In the genomic region with DNA sequence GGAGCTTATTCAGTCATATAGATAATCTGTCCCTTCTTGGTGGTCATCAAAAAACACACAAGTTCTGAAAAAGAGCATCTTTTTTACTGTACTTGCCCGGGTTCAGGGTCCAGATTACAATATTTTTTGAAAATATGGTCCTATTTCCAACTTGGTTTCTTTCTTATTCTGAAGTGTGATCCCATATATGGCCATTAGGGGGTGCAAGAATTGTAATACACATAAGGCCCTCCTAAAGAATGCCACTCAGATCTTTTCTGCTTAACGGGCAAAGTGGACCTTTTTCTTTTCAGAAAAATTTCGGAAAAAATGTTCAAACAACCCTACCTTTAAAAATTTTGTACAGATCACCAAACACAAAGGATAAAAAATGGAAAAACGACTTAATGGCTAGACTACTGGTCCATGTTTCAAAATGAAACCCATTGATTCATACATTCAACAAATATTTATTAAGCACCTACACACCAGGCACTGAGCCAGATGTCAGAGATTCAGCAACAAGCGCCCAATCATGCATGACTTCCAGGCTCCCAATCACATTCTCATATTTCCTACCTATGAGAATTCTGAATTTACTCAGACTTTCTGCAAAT, we compare ENCODE assay signal across 8 cellular contexts.
DNase-seq lines count a peak whose midpoint lies in the region; TF ChIP-seq lines count a peak whose summit lies in the region.

No MANE protein-coding gene starts in this region.

- no peak overlapping the region for H3K27ac ChIP-seq in thyroid gland

- DNase-seq in NCI-H2081 (lab: John Stamatoyannopoulos, UW), result peak; percentile 6 to 12
- no peak for DNase-seq in NCI-H2081 treated with DMSO at 0.1 percent for 48 hours (lab: John Stamatoyannopoulos, UW)
- peak; percentile 43 for DNase-seq in HFFc6
- DNase-seq in SK-MEL-5 (ENCODE audit: low read depth, low spot score), result peak; percentile 56
- peak; percentile 47 for DNase-seq in glomerular endothelial cell (ENCODE audit: extremely low read depth, low read depth, low spot score)
- DNase-seq in thyroid gland, result peak in 1 of 2 donors; percentile 6
- no peak for DNase-seq in stimulated activated CD4-positive, alpha-beta T cell treated with anti-CD3 and anti-CD28 coated beads, Interleukin-4, amount 100 ng/mL, for 4 hours
- DNase-seq in stimulated activated CD4-positive, alpha-beta T cell treated with anti-CD3 and anti-CD28 coated beads, Interleukin-15, amount 100 ng/mL, for 24 hours, result no peak

- H3K4me1 Mint-ChIP-seq in HFFc6 (ENCODE audit: low read depth), result peaks cover 22% of the 10 kb centered on the region

- no peaks in the 10 kb centered on the region; the same call in 1 of the 2 replicates for H3K9me3 Mint-ChIP-seq in HFFc6

- H3K4me3 Mint-ChIP-seq in HFFc6, result no peak overlapping the region

- H3K4me3 ChIP-seq in thyroid gland (replicated peaks in 1 of 3), result no peak overlapping the region

- no peaks in the 10 kb centered on the region for H3K9me3 ChIP-seq in thyroid gland

- 0 out of 2 replicates have a peak, but pooled peaks cover under 1% of the 10 kb centered on the region for H3K36me3 Mint-ChIP-seq in HFFc6 (ENCODE audit: low read depth)

- intact Hi-C loops in thyroid gland (cut with DNase I), result loop anchor here (5.0 kb wide), 1 partner anchor 470 kb away; no protein-coding TSS in a partner anchor

- H3K27ac Mint-ChIP-seq in HFFc6, result no peak overlapping the region

- in situ Hi-C loops in SK-MEL-5 (cut with HindIII; ENCODE audit: low pct_unique_long_range_greater_than_20kb, low sequenced_read_pairs), result no loop called here

- TF ChIP-seq POLR2A in thyroid gland (IDR thresholded peaks at IDR 0.05), result no peak

- H3K27me3 ChIP-seq in thyroid gland, result no peaks in the 10 kb centered on the region

- H3K27me3 Mint-ChIP-seq in HFFc6 (ENCODE audit: insufficient read depth), result peaks cover 10% of the 10 kb centered on the region; the same call in 1 of the 2 replicates

- no peaks in the 10 kb centered on the region for H3K4me1 ChIP-seq in thyroid gland

- no peaks in the 10 kb centered on the region for H3K36me3 ChIP-seq in thyroid gland

- 16 to 17% methylated on average over 5 of the region's 5 CpGs for WGBS in thyroid gland, 2 donors

- TF ChIP-seq CTCF in HFFc6 (IDR thresholded peaks at IDR 0.05) (peak; percentile 87), thyroid gland (IDR thresholded peaks at IDR 0.05) (peak in 5 of 6 experiments; percentile 32 to 77 (median 62))

Comparison
In these comparisons a context has a peak if more than half of its experiments do, and no peak if none do; other contexts are left out.
1. DNase-seq: peak in NCI-H2081 (2 of 2), HFFc6 (single experiment), SK-MEL-5 (single experiment) and glomerular endothelial cell (single experiment); none in NCI-H2081 treated with DMSO at 0.1 percent for 48 hours (single experiment), stimulated activated CD4-positive, alpha-beta T cell treated with anti-CD3 and anti-CD28 coated beads, Interleukin-4, amount 100 ng/mL, for 4 hours (0 of 2) and stimulated activated CD4-positive, alpha-beta T cell treated with anti-CD3 and anti-CD28 coated beads, Interleukin-15, amount 100 ng/mL, for 24 hours (single experiment).